In the genomic region with DNA sequence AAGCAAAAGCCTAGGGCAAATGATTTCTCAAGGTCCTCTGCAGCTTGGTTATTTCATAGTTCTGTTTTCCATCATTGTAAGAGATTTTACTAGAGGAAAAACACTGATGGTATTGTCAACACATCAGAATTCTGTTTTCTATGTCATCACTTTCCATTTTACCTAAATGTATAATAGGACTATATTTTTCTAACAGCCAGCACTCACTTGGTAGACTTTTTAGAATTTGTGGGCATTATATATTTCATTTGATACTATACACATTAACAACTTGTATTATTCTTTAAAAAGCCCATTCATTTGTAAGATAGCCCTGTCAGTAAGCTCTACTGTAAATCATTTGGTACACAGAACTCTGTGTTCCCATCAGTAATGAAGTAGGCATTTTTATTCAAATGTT, we compare ENCODE assay signal across 37 cellular contexts.
"Had no signal": no experiment of that assay in that cellular context is flagged by ENCODE, and none has a peak within 500 bp of the region (broad histone marks: within the 10 kb centered on the region; RNA-seq: fewer than 3 reads in every experiment).

No MANE protein-coding gene starts in this region.

- H3K36me3 Mint-ChIP-seq: activated CD8-positive, alpha-beta memory T cell treated with anti-CD3 and anti-CD28 coated beads, Interleukin-2, amount 10 ng/mL, durations not matched to agents 7 days and 5 days; activated naive CD4-positive, alpha-beta T cell treated with anti-CD3 and anti-CD28 coated beads, Interleukin-2, amount 50 U/mL, for 72 hours; activated naive CD8-positive, alpha-beta T cell treated with anti-CD3 and anti-CD28 coated beads for 36 hours had no signal

- H3K4me3 ChIP-seq: adrenal gland, body of pancreas, breast epithelium had no signal

- H3K4me1 Mint-ChIP-seq: activated CD4-positive, alpha-beta memory T cell treated with anti-CD3 and anti-CD28 coated beads, Interleukin-2, amount 10 ng/mL, durations not matched to agents 7 days and 5 days; activated CD4-positive, alpha-beta T cell treated with anti-CD3 and anti-CD28 coated beads for 36 hours; activated CD4-positive, alpha-beta T cell treated with anti-CD3 and anti-CD28 coated beads, Interleukin-2, amount 10 ng/mL, durations not matched to agents 7 days and 5 days; activated CD8-positive, alpha-beta memory T cell treated with anti-CD3 and anti-CD28 coated beads, Interleukin-2, amount 10 ng/mL, durations not matched to agents 7 days and 5 days; activated naive CD8-positive, alpha-beta T cell treated with anti-CD3 and anti-CD28 coated beads for 36 hours; central memory CD8-positive, alpha-beta T cell had no signal

- ATAC-seq: activated CD4-positive, alpha-beta T cell treated with anti-CD3 and anti-CD28 coated beads for 36 hours; activated CD4-positive, CD25-positive, alpha-beta regulatory T cell treated with anti-CD3 and anti-CD28 coated beads, Interleukin-2, amount 50 U/mL, for 24 hours; activated CD8-positive, alpha-beta memory T cell treated with anti-CD3 and anti-CD28 coated beads, Interleukin-2, amount 10 ng/mL, durations not matched to agents 7 days and 5 days; activated CD8-positive, alpha-beta T cell treated with anti-CD3 and anti-CD28 coated beads, Interleukin-2, amount 10 ng/mL, durations not matched to agents 7 days and 5 days; activated naive CD4-positive, alpha-beta T cell treated with anti-CD3 and anti-CD28 coated beads, Interleukin-2, amount 50 U/mL, for 72 hours; body of pancreas had no signal

- H3K27ac Mint-ChIP-seq: activated CD4-positive, alpha-beta memory T cell treated with anti-CD3 and anti-CD28 coated beads, Interleukin-2, amount 10 ng/mL, durations not matched to agents 7 days and 5 days; activated CD4-positive, alpha-beta T cell treated with anti-CD3 and anti-CD28 coated beads for 36 hours; activated CD4-positive, alpha-beta T cell treated with anti-CD3 and anti-CD28 coated beads, Interleukin-2, amount 10 ng/mL, durations not matched to agents 7 days and 5 days; activated CD8-positive, alpha-beta memory T cell treated with anti-CD3 and anti-CD28 coated beads, Interleukin-2, amount 10 ng/mL, durations not matched to agents 7 days and 5 days; activated CD8-positive, alpha-beta T cell treated with anti-CD3 and anti-CD28 coated beads, Interleukin-2, amount 10 ng/mL, durations not matched to agents 7 days and 5 days; activated naive CD4-positive, alpha-beta T cell treated with anti-CD3 and anti-CD28 coated beads for 36 hours; activated naive CD4-positive, alpha-beta T cell treated with anti-CD3 and anti-CD28 coated beads, Interleukin-2, amount 50 U/mL, for 72 hours; activated naive CD8-positive, alpha-beta T cell treated with anti-CD3 and anti-CD28 coated beads for 36 hours; activated T-cell treated with anti-CD3 and anti-CD28 coated beads, Interleukin-2, amount 50 U/mL, for 24 hours; activated T-helper 2 cell treated with anti-CD3 and anti-CD28 coated beads, Interferon-gamma antibody, Interleukin-2, Interleukin-4, amounts not matched to agents 10 μg/mL and 5 μg/mL and 100 μg/mL, durations not matched to agents 14 hours and 24 hours and 36 hours; T-helper 1 cell treated with Interleukin-12 subunit alpha and Interleukin-12 subunit beta and Interleukin-4 antibody, amounts not matched to agents 30 μg/mL and 1 μg/mL, for 36 hours; T-helper 2 cell treated with Interferon-gamma antibody and Interleukin-4, amounts not matched to agents 5 μg/mL and 100 μg/mL, for 36 hours had no signal

- H3K27me3 Mint-ChIP-seq: activated CD4-positive, alpha-beta memory T cell treated with anti-CD3 and anti-CD28 coated beads, Interleukin-2, amount 10 ng/mL, durations not matched to agents 7 days and 5 days; activated CD4-positive, alpha-beta T cell treated with anti-CD3 and anti-CD28 coated beads for 36 hours; activated CD4-positive, alpha-beta T cell treated with anti-CD3 and anti-CD28 coated beads, Interleukin-2, amount 10 ng/mL, durations not matched to agents 7 days and 5 days; activated CD8-positive, alpha-beta memory T cell treated with anti-CD3 and anti-CD28 coated beads, Interleukin-2, amount 10 ng/mL, durations not matched to agents 7 days and 5 days; activated naive CD8-positive, alpha-beta T cell treated with anti-CD3 and anti-CD28 coated beads for 36 hours; central memory CD8-positive, alpha-beta T cell had no signal

- FAIRE-seq: TTC549 had no signal

- H3K27ac ChIP-seq: adrenal gland, body of pancreas, brain microvascular endothelial cell, breast epithelium, VCaP had no signal

- H3K27me3 ChIP-seq: adrenal gland, body of pancreas, brain microvascular endothelial cell, breast epithelium had no signal

- H3K4me3 Mint-ChIP-seq: activated CD4-positive, alpha-beta memory T cell treated with anti-CD3 and anti-CD28 coated beads, Interleukin-2, amount 10 ng/mL, durations not matched to agents 7 days and 5 days; activated CD4-positive, alpha-beta T cell treated with anti-CD3 and anti-CD28 coated beads for 36 hours; activated CD4-positive, alpha-beta T cell treated with anti-CD3 and anti-CD28 coated beads, Interleukin-2, amount 10 ng/mL, durations not matched to agents 7 days and 5 days; activated CD8-positive, alpha-beta memory T cell treated with anti-CD3 and anti-CD28 coated beads, Interleukin-2, amount 10 ng/mL, durations not matched to agents 7 days and 5 days; activated CD8-positive, alpha-beta T cell treated with anti-CD3 and anti-CD28 coated beads, Interleukin-2, amount 10 ng/mL, durations not matched to agents 7 days and 5 days; activated naive CD4-positive, alpha-beta T cell treated with anti-CD3 and anti-CD28 coated beads for 36 hours; activated naive CD8-positive, alpha-beta T cell treated with anti-CD3 and anti-CD28 coated beads for 36 hours; activated T-cell treated with anti-CD3 and anti-CD28 coated beads, Interleukin-2, amount 50 U/mL, for 24 hours; central memory CD8-positive, alpha-beta T cell; T-helper 1 cell treated with Interleukin-12 subunit alpha and Interleukin-12 subunit beta and Interleukin-4 antibody, amounts not matched to agents 30 μg/mL and 1 μg/mL, for 36 hours; T-helper 2 cell treated with Interferon-gamma antibody and Interleukin-4, amounts not matched to agents 5 μg/mL and 100 μg/mL, for 36 hours had no signal

- DNase-seq: activated CD4-positive, alpha-beta memory T cell treated with anti-CD3 and anti-CD28 coated beads, Interleukin-2, amount 10 ng/mL, durations not matched to agents 7 days and 5 days; activated CD4-positive, alpha-beta T cell treated with anti-CD3 and anti-CD28 coated beads for 1 hour; activated CD4-positive, alpha-beta T cell treated with anti-CD3 and anti-CD28 coated beads for 36 hours; activated CD4-positive, alpha-beta T cell treated with anti-CD3 and anti-CD28 coated beads for 48 hours; activated CD4-positive, alpha-beta T cell treated with anti-CD3 and anti-CD28 coated beads, Interleukin-2, amount 10 ng/mL, durations not matched to agents 7 days and 5 days; activated CD4-positive, alpha-beta T cell treated with anti-CD3 and anti-CD28 coated beads, Interleukin-2, amount 50 U/mL, for 48 hours; activated CD4-positive, CD25-positive, alpha-beta regulatory T cell; activated CD8-positive, alpha-beta memory T cell treated with anti-CD3 and anti-CD28 coated beads for 24 hours; activated CD8-positive, alpha-beta memory T cell treated with anti-CD3 and anti-CD28 coated beads, Interleukin-2, amount 10 ng/mL, durations not matched to agents 7 days and 5 days; activated CD8-positive, alpha-beta memory T cell treated with anti-CD3 and anti-CD28 coated beads, Interleukin-2, amount 50 U/mL, for 48 hours; activated CD8-positive, alpha-beta T cell treated with anti-CD3 and anti-CD28 coated beads, Interleukin-2, amount 10 ng/mL, durations not matched to agents 7 days and 5 days; activated effector memory CD4-positive, alpha-beta T cell treated with Interleukin-2 at 50 U/mL for 16 hours; activated gamma-delta T cell; activated naive CD4-positive, alpha-beta T cell treated with anti-CD3 and anti-CD28 coated beads for 36 hours; activated naive CD4-positive, alpha-beta T cell treated with anti-CD3 and anti-CD28 coated beads, Interleukin-2, amount 50 U/mL, for 16 hours; activated naive CD8-positive, alpha-beta T cell treated with anti-CD3 and anti-CD28 coated beads for 36 hours; activated T-cell treated with anti-CD3 and anti-CD28 coated beads, Interleukin-2, amount 50 U/mL, for 24 hours; activated T-cell treated with anti-CD3 and anti-CD28 coated beads, Interleukin-2, amount 50 U/mL, for 48 hours; adrenal gland; amniotic stem cell; aorta; body of pancreas; brain microvascular endothelial cell; caudate nucleus; cerebellar nuclear complex; T-helper 1 cell; T-helper 2 cell; T-helper 9 cell had no signal

- H3K9me3 Mint-ChIP-seq: activated CD4-positive, alpha-beta memory T cell treated with anti-CD3 and anti-CD28 coated beads, Interleukin-2, amount 10 ng/mL, durations not matched to agents 7 days and 5 days; activated CD4-positive, alpha-beta T cell treated with anti-CD3 and anti-CD28 coated beads, Interleukin-2, amount 10 ng/mL, durations not matched to agents 7 days and 5 days; activated naive CD4-positive, alpha-beta T cell treated with anti-CD3 and anti-CD28 coated beads for 36 hours; activated naive CD4-positive, alpha-beta T cell treated with anti-CD3 and anti-CD28 coated beads, Interleukin-2, amount 50 U/mL, for 72 hours; activated naive CD8-positive, alpha-beta T cell treated with anti-CD3 and anti-CD28 coated beads for 36 hours; activated T-cell treated with anti-CD3 and anti-CD28 coated beads, Interleukin-2, amount 50 U/mL, for 24 hours; activated T-helper 2 cell treated with anti-CD3 and anti-CD28 coated beads, Interferon-gamma antibody, Interleukin-2, Interleukin-4, amounts not matched to agents 10 μg/mL and 5 μg/mL and 100 μg/mL, durations not matched to agents 14 hours and 24 hours and 36 hours; central memory CD8-positive, alpha-beta T cell; T-helper 1 cell treated with Interleukin-12 subunit alpha and Interleukin-12 subunit beta and Interleukin-4 antibody, amounts not matched to agents 30 μg/mL and 1 μg/mL, for 36 hours; T-helper 2 cell treated with Interferon-gamma antibody and Interleukin-4, amounts not matched to agents 5 μg/mL and 100 μg/mL, for 36 hours had no signal

- H3K4me1 ChIP-seq: adrenal gland, body of pancreas, breast epithelium had no signal

- H3K9me3 ChIP-seq: adrenal gland, body of pancreas, breast epithelium had no signal
